27 cellular contexts compared by ENCODE assay signal in the genomic region with DNA sequence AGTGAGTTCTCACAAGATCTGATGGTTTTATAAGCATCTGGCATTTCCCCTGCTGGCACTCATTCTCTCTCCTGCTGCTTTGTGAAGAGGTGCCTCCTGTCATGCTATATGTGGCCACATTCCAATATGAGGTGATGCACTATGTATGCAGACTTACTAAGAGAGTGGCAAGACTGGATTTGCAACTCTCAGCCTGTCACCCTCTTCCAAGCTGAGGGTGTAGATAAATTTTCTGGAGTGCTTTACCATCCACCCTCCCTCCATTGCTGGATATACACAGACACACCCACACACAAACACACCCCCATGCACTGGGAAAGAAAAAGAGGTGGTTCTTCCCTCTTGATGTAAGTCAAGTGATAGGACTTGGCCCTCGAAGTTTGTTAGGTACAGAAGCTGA. TPM values are rescaled to one million over a fixed set of nuclear protein-coding genes. Genes with fewer than 3 reads are reported as not detected.
DNase-seq lines count a peak whose midpoint lies in the region; FAIRE-seq and TF ChIP-seq lines count a peak whose summit lies in the region.
"Had no signal": no experiment of that assay in that cellular context is flagged by ENCODE, and none has a peak within 500 bp of the region (broad histone marks: within the 10 kb centered on the region; RNA-seq: fewer than 3 reads in every experiment).

No MANE protein-coding gene starts in this region.

- H2BK120ac ChIP-seq in mesendoderm (ENCODE audit: low read depth, low read length): no peak overlapping the region

- no peak overlapping the region for H3K23ac ChIP-seq in mesendoderm (ENCODE audit: low read length)

- no peaks in the 10 kb centered on the region for H3K79me2 ChIP-seq in mesendoderm (ENCODE audit: control insufficient read depth, insufficient read depth, low read length)

- TF ChIP-seq POLR2A in adrenal gland (IDR thresholded peaks at IDR 0.05): no peak

- DNase-seq in DMS53 treated with DMSO at 0.1 percent for 48 hours (lab: John Stamatoyannopoulos, UW; ENCODE audit: unreplicated experiment) (peak; percentile 3), NCI-H2081 treated with DMSO at 0.1 percent for 48 hours (lab: John Stamatoyannopoulos, UW) (peak; percentile 10), bronchial epithelial cell (ENCODE audit: low read depth) (peak; percentile 87), mesendoderm (peak; percentile 36), kidney (no peak), NCI-H446 treated with DMSO at 0.1 percent for 48 hours (lab: John Stamatoyannopoulos, UW) (no peak), adrenal gland (no peak)
- DNase-seq: activated CD4-positive, alpha-beta T cell treated with anti-CD3 and anti-CD28 coated beads for 48 hours; DMS79; effector CD4-positive, alpha-beta T cell; glutamatergic neuron; H7; midbrain; naive thymus-derived CD4-positive, alpha-beta T cell; NCI-H1436 treated with DMSO at 0.1 percent for 48 hours; NCI-H526 treated with DMSO at 0.1 percent for 48 hours; posterior cingulate gyrus; right cardiac atrium; stimulated activated CD4-positive, alpha-beta T cell treated with anti-CD3 and anti-CD28 coated beads, Interleukin-2, amount 100 ng/mL, for 24 hours; stimulated activated naive CD8-positive, alpha-beta T cell treated with anti-CD3 and anti-CD28 coated beads, Interleukin-15, Interleukin-2, amounts not matched to agents 100 U/mL and 50 U/mL, for 24 hours; T-helper 9 cell; testis; WERI-Rb-1 had no signal

- no peak overlapping the region for H2BK5ac ChIP-seq in mesendoderm (ENCODE audit: low read length)

- H3K4me1 ChIP-seq in mesendoderm (ENCODE audit: control insufficient read depth, low read depth, low read length) (no peaks in the 10 kb centered on the region), kidney (ENCODE audit: control insufficient read depth in 1 of 2, insufficient read depth in 1 of 2, low read depth in 1 of 2, low read length in 2 of 2) (no peaks in the 10 kb centered on the region), adrenal gland (replicated peaks in 1 of 2) (no peaks in the 10 kb centered on the region)
- H3K4me1 ChIP-seq: BLaER1, testis, vagina had no signal

- no peak overlapping the region for H3K9ac ChIP-seq in mesendoderm (ENCODE audit: low read length)
- no peak overlapping the region for H3K9ac ChIP-seq in kidney (ENCODE audit: low read length in 2 of 2)
- H3K9ac ChIP-seq: BLaER1 had no signal

- no peak overlapping the region for H2AK5ac ChIP-seq in mesendoderm (ENCODE audit: low read length)

- H4K5ac ChIP-seq in mesendoderm (ENCODE audit: low read length): no peak overlapping the region

- H3K4me2 ChIP-seq in mesendoderm (ENCODE audit: low read length): no peak overlapping the region
- H3K4me2 ChIP-seq: BLaER1 had no signal

- H4K8ac ChIP-seq in mesendoderm (ENCODE audit: low read depth, low read length): no peak overlapping the region

- H2BK15ac ChIP-seq in mesendoderm (replicated peaks; ENCODE audit: low read depth): no peak overlapping the region

- no peak overlapping the region for H3K4me3 ChIP-seq in bronchial epithelial cell (ENCODE audit: low read depth, low read length)
- H3K4me3 ChIP-seq in mesendoderm (ENCODE audit: low read length): no peak overlapping the region
- H3K4me3 ChIP-seq in kidney (ENCODE audit: low read length in 2 of 2): no peak overlapping the region
- H3K4me3 ChIP-seq in adrenal gland: no peak overlapping the region
- H3K4me3 ChIP-seq: BLaER1, testis, vagina had no signal

- H3K18ac ChIP-seq in mesendoderm (ENCODE audit: low read length): no peak overlapping the region

- intact Hi-C loops in kidney (cut with DNase I) (no loop called here), adrenal gland (cut with DNase I) (no loop called here)

- H3K27ac ChIP-seq in mesendoderm (ENCODE audit: low read depth, low read length): no peak overlapping the region
- no peak overlapping the region for H3K27ac ChIP-seq in kidney (ENCODE audit: low read depth in 2 of 2, low read length in 2 of 2)
- no peak overlapping the region for H3K27ac ChIP-seq in adrenal gland
- H3K27ac ChIP-seq: BLaER1, neutrophil, testis, vagina, WERI-Rb-1 had no signal

- TF ChIP-seq CTCF in bronchial epithelial cell (IDR thresholded peaks at IDR 0.05; ENCODE audit: insufficient read depth, low read length, severe bottlenecking) (no peak), kidney (IDR thresholded peaks at IDR 0.05; ENCODE audit: borderline replicate concordance, extremely low read depth, insufficient read depth) (no peak), adrenal gland (IDR thresholded peaks at IDR 0.05) (no peak)

- no peak overlapping the region for H3K56ac ChIP-seq in mesendoderm (ENCODE audit: low read length)

- H3K4ac ChIP-seq in mesendoderm (ENCODE audit: low read depth, low read length): no peak overlapping the region

- FAIRE-seq in bronchial epithelial cell (lab: Jason Lieb, UNC) (no peak), kidney (lab: Jason Lieb, UNC) (no peak)
- FAIRE-seq: G401.6 had no signal

- no peaks in the 10 kb centered on the region for H3K27me3 ChIP-seq in bronchial epithelial cell (ENCODE audit: control insufficient read depth, insufficient read depth, low read length)
- no peaks in the 10 kb centered on the region for H3K27me3 ChIP-seq in mesendoderm (ENCODE audit: insufficient read depth, low read length, poor library complexity)
- H3K27me3 ChIP-seq in adrenal gland: no peaks in the 10 kb centered on the region
- H3K27me3 ChIP-seq: BLaER1, neutrophil, testis, vagina had no signal

- H3K79me1 ChIP-seq in mesendoderm (ENCODE audit: low read length): no peaks in the 10 kb centered on the region

- no CpG with 5 or more reads among the region's 1 CpG for WGBS in mesendoderm (ENCODE audit: extremely low coverage, insufficient coverage, low lambda C conversion rate)
- 43 to 53% (median 50%) methylated on average over 1 of the region's 1 CpG for WGBS in adrenal gland, 4 donors

- H3K36me3 ChIP-seq in bronchial epithelial cell (ENCODE audit: control insufficient read depth, insufficient read depth, low read length): no peaks in the 10 kb centered on the region
- H3K36me3 ChIP-seq in mesendoderm (ENCODE audit: control insufficient read depth, insufficient read depth, low read length): no peaks in the 10 kb centered on the region
- H3K36me3 ChIP-seq in kidney (ENCODE audit: control insufficient read depth in 1 of 2, insufficient read depth in 2 of 2, low read length in 2 of 2): no peaks in the 10 kb centered on the region
- H3K36me3 ChIP-seq in adrenal gland (replicated peaks in 1 of 2): no peaks in the 10 kb centered on the region
- H3K36me3 ChIP-seq: BLaER1, neutrophil, vagina, WERI-Rb-1 had no signal

- H3K9me3 ChIP-seq in kidney (ENCODE audit: control insufficient read depth in 1 of 2, low read length in 2 of 2) (no peaks in the 10 kb centered on the region), adrenal gland (replicated peaks in 1 of 3) (no peaks in the 10 kb centered on the region)
- H3K9me3 ChIP-seq: neutrophil, testis, vagina had no signal

RNA-seq across cellular contexts. Expression of gene CHMP2B, which starts 30.2 kb away (rescaled TPM):
- 27.4 and 31.5 TPM in 2 replicates for total RNA-seq in bronchial epithelial cell
- polyA plus RNA-seq in mesendoderm (2013, experiment 1 of 2): 59.9 TPM
- 60.9 TPM for polyA plus RNA-seq in mesendoderm (2013, experiment 2 of 2)
- 37.8 TPM for total RNA-seq in kidney
- 31.7 TPM for polyA plus RNA-seq in kidney (ENCODE audit: insufficient read depth, low read depth, low replicate concordance)
- total RNA-seq in adrenal gland: 10 to 100 TPM; 14.9 to 45.0 (median 34.8) TPM
- polyA plus RNA-seq in adrenal gland: 10 to 100 TPM; 10.0 to 50.3 (median 11.7) TPM

Comparison
In these comparisons a context has a peak if more than half of its experiments do, and no peak if none do; other contexts are left out.
1. DNase-seq: peak in DMS53 treated with DMSO at 0.1 percent for 48 hours (single experiment), NCI-H2081 treated with DMSO at 0.1 percent for 48 hours (single experiment), bronchial epithelial cell (single experiment) and mesendoderm (single experiment); none in kidney (single experiment), NCI-H446 treated with DMSO at 0.1 percent for 48 hours (single experiment) and adrenal gland (0 of 7).